ENCODE assay signal across 6 cellular contexts in genomic region chr12:60724984-60725383, GRCh38.
"Had no signal": no experiment of that assay in that cellular context is flagged by ENCODE, and none has a peak within 500 bp of the region (broad histone marks: within the 10 kb centered on the region; RNA-seq: fewer than 3 reads in every experiment).

No MANE protein-coding gene starts in this region.

- H3K4me3 ChIP-seq: GM23338 had no signal

- DNase-seq: H9, HCEC 1CT, KBM-7 had no signal

- H3K4me2 ChIP-seq: GM23338 had no signal

- H3K27ac ChIP-seq: HL-60 had no signal

- H2AFZ ChIP-seq: GM23338 had no signal

- ATAC-seq: GM23338, HepG2 had no signal
